In genomic region chr13:110771194-110771593, GRCh38 we compare ENCODE assay signal across 22 cellular contexts. TPM values are rescaled to one million over a fixed set of nuclear protein-coding genes. Genes with fewer than 3 reads are reported as not detected.
DNase-seq lines count a peak whose midpoint lies in the region; TF ChIP-seq lines count a peak whose summit lies in the region.
"Had no signal": no experiment of that assay in that cellular context is flagged by ENCODE, and none has a peak within 500 bp of the region (broad histone marks: within the 10 kb centered on the region; RNA-seq: fewer than 3 reads in every experiment).

No MANE protein-coding gene starts in this region.

- no peaks in the 10 kb centered on the region for H3K36me3 ChIP-seq in CD8-positive, alpha-beta memory T cell (ENCODE audit: insufficient read depth, low read length)
- H3K36me3 ChIP-seq: HAP-1, thoracic aorta had no signal

- CTCF ChIA-PET in activated naive CD4-positive, alpha-beta T cell treated with anti-CD3 and anti-CD28 coated beads, Interleukin-2, amount 10 ng/mL, durations not matched to agents 7 days and 5 days (lab: Charles Lee) = no interaction called here
- CTCF ChIA-PET in CD8-positive, alpha-beta memory T cell (lab: Charles Lee) = no interaction called here

- H3K4me3 Mint-ChIP-seq in activated naive CD4-positive, alpha-beta T cell treated with anti-CD3 and anti-CD28 coated beads, Interleukin-2, amount 10 ng/mL, durations not matched to agents 7 days and 5 days = no peak overlapping the region
- H3K4me3 Mint-ChIP-seq in CD8-positive, alpha-beta memory T cell = no peak overlapping the region
- H3K4me3 Mint-ChIP-seq: activated CD4-positive, alpha-beta T cell treated with anti-CD3 and anti-CD28 coated beads for 36 hours; CD14-positive monocyte; neural crest cell; T-helper 1 cell treated with Interleukin-12 subunit alpha and Interleukin-12 subunit beta and Interleukin-4 antibody, amounts not matched to agents 30 μg/mL and 1 μg/mL, for 36 hours had no signal

- H3K4me3 ChIP-seq in choroid plexus epithelial cell (ENCODE audit: low read depth, low read length) = no peak overlapping the region
- no peak overlapping the region for H3K4me3 ChIP-seq in CD8-positive, alpha-beta memory T cell (ENCODE audit: low read length)
- H3K4me3 ChIP-seq: HAP-1, thoracic aorta had no signal

- no peaks in the 10 kb centered on the region for H3K4me1 ChIP-seq in CD8-positive, alpha-beta memory T cell (ENCODE audit: insufficient read depth, low read length)
- H3K4me1 ChIP-seq: HAP-1 had no signal

- H3K36me3 Mint-ChIP-seq in activated naive CD4-positive, alpha-beta T cell treated with anti-CD3 and anti-CD28 coated beads, Interleukin-2, amount 10 ng/mL, durations not matched to agents 7 days and 5 days = no peaks in the 10 kb centered on the region
- H3K36me3 Mint-ChIP-seq in CD8-positive, alpha-beta memory T cell = no peaks in the 10 kb centered on the region
- H3K36me3 Mint-ChIP-seq: activated naive CD4-positive, alpha-beta T cell treated with anti-CD3 and anti-CD28 coated beads, Interleukin-2, amount 50 U/mL, for 72 hours; CD14-positive monocyte had no signal

- no peak overlapping the region for H3K27ac ChIP-seq in CD8-positive, alpha-beta memory T cell (ENCODE audit: low read depth, low read length)
- H3K27ac ChIP-seq: 22Rv1, thoracic aorta had no signal

- POLR2A ChIA-PET in CD8-positive, alpha-beta memory T cell (lab: Charles Lee) = no interaction called here

- no peaks in the 10 kb centered on the region for H3K4me1 Mint-ChIP-seq in activated naive CD4-positive, alpha-beta T cell treated with anti-CD3 and anti-CD28 coated beads, Interleukin-2, amount 10 ng/mL, durations not matched to agents 7 days and 5 days
- H3K4me1 Mint-ChIP-seq in CD8-positive, alpha-beta memory T cell = peaks cover 0 to 4% (median 0%) of the 10 kb centered on the region in 3 donors
- H3K4me1 Mint-ChIP-seq: activated CD4-positive, alpha-beta T cell treated with anti-CD3 and anti-CD28 coated beads for 36 hours; CD14-positive monocyte; neural crest cell had no signal

- DNase-seq in DMS79 treated with DMSO at 0.1 percent for 48 hours (lab: John Stamatoyannopoulos, UW) (peak; percentile 58), DMS79 (lab: John Stamatoyannopoulos, UW) (no peak), HT1080 (ENCODE audit: low read depth) (peak; percentile 69), choroid plexus epithelial cell (ENCODE audit: low read depth) (peak; percentile 14), lung microvascular endothelial cell (ENCODE audit: low read depth in 2 of 2) (peak; percentile 91 to 94), GM03348 (ENCODE audit: low spot score) (no peak)
- DNase-seq in activated naive CD4-positive, alpha-beta T cell treated with anti-CD3 and anti-CD28 coated beads, Interleukin-2, amount 10 ng/mL, durations not matched to agents 7 days and 5 days = no peak
- no peak for DNase-seq in CD8-positive, alpha-beta memory T cell
- DNase-seq: activated CD4-positive, alpha-beta T cell treated with anti-CD3 and anti-CD28 coated beads for 36 hours; activated T-cell treated with anti-CD3 and anti-CD28 coated beads, Interleukin-2, amount 50 U/mL, for 1 hour; effector CD8-positive, alpha-beta T cell; mesenchymal stem cell; NCI-H1092; NCI-H2171; stimulated activated CD4-positive, alpha-beta T cell treated with anti-CD3 and anti-CD28 coated beads, Interleukin-2, amount 100 ng/mL, for 48 hours had no signal

- H3K27me3 Mint-ChIP-seq in activated naive CD4-positive, alpha-beta T cell treated with anti-CD3 and anti-CD28 coated beads, Interleukin-2, amount 10 ng/mL, durations not matched to agents 7 days and 5 days = peaks cover 45% of the 10 kb centered on the region
- peaks cover 8 to 58% of the 10 kb centered on the region in 2 donors for H3K27me3 Mint-ChIP-seq in CD8-positive, alpha-beta memory T cell

- H3K27me3 ChIP-seq in CD8-positive, alpha-beta memory T cell (ENCODE audit: insufficient read depth, low read length, poor library complexity, severe bottlenecking) = no peaks in the 10 kb centered on the region

- no peak for TF ChIP-seq CTCF in choroid plexus epithelial cell (conservative IDR thresholded peaks at IDR 0.05; ENCODE audit: low read depth, low read length)

- no peaks in the 10 kb centered on the region for H3K9me3 Mint-ChIP-seq in activated naive CD4-positive, alpha-beta T cell treated with anti-CD3 and anti-CD28 coated beads, Interleukin-2, amount 10 ng/mL, durations not matched to agents 7 days and 5 days
- H3K9me3 Mint-ChIP-seq in CD8-positive, alpha-beta memory T cell = no peaks in the 10 kb centered on the region
- H3K9me3 Mint-ChIP-seq: activated naive CD4-positive, alpha-beta T cell treated with anti-CD3 and anti-CD28 coated beads, Interleukin-2, amount 50 U/mL, for 72 hours; neural crest cell; T-helper 1 cell treated with Interleukin-12 subunit alpha and Interleukin-12 subunit beta and Interleukin-4 antibody, amounts not matched to agents 30 μg/mL and 1 μg/mL, for 36 hours had no signal

- H3K27ac Mint-ChIP-seq in activated naive CD4-positive, alpha-beta T cell treated with anti-CD3 and anti-CD28 coated beads, Interleukin-2, amount 10 ng/mL, durations not matched to agents 7 days and 5 days = no peak overlapping the region
- peak overlapping the region in 1 of 8 donors; percentile 30 for H3K27ac Mint-ChIP-seq in CD8-positive, alpha-beta memory T cell
- H3K27ac Mint-ChIP-seq: activated CD4-positive, alpha-beta T cell treated with anti-CD3 and anti-CD28 coated beads for 36 hours; activated naive CD4-positive, alpha-beta T cell treated with anti-CD3 and anti-CD28 coated beads, Interleukin-2, amount 50 U/mL, for 72 hours; T-helper 1 cell treated with Interleukin-12 subunit alpha and Interleukin-12 subunit beta and Interleukin-4 antibody, amounts not matched to agents 30 μg/mL and 1 μg/mL, for 36 hours had no signal

- no peaks in the 10 kb centered on the region for H3K9me3 ChIP-seq in CD8-positive, alpha-beta memory T cell (ENCODE audit: low read length)
- H3K9me3 ChIP-seq: HAP-1, thoracic aorta had no signal

RNA-seq across cellular contexts. Expression of gene ING1, which starts 57.7 kb away (rescaled TPM):
- total RNA-seq in HT1080 (2014; rRNA removed; shearing (Covaris generic)) = 10.6 and 19.2 TPM in 2 replicates
- 12.0 and 14.2 TPM in 2 replicates for polyA plus RNA-seq in HT1080 (2015; cell fraction: cytosol; rRNA removed)
- polyA plus RNA-seq in HT1080 (2015; cell fraction: nucleus; rRNA removed) = 4.6 and 8.1 TPM in 2 replicates
- 8.5 and 13.5 TPM in 2 replicates for total RNA-seq in lung microvascular endothelial cell
- 10 to 100 TPM; 16.6 to 16.9 TPM for total RNA-seq in CD8-positive, alpha-beta memory T cell
- polyA plus RNA-seq in CD8-positive, alpha-beta memory T cell = 18.5 TPM

Comparison
In these comparisons a context has a peak if more than half of its experiments do, and no peak if none do; other contexts are left out.
1. DNase-seq: peak in DMS79 treated with DMSO at 0.1 percent for 48 hours (single experiment), HT1080 (single experiment), choroid plexus epithelial cell (single experiment) and lung microvascular endothelial cell (2 of 2); none in DMS79 (single experiment), activated naive CD4-positive, alpha-beta T cell treated with anti-CD3 and anti-CD28 coated beads, Interleukin-2, amount 10 ng/mL, durations not matched to agents 7 days and 5 days (single experiment), CD8-positive, alpha-beta memory T cell (0 of 5) and GM03348 (single experiment).